In the genomic region with DNA sequence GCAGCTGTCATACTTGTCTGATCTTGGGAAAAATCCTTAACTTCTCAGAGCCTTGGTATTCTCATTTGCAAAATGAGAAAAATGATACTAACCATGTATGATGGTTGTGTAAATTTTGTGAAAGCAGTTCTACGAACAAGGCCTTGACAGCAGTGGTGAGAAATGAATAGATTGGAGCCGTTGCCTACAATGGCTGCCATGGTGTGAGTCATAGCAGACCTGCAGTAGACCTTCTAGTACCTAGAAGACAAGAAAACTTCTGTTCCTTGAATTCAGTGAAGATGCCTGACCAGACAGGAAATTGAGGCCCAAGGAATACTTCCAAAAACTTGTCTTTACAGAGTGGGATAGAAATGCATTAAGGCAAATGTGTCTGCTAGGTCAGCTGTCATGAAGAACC, we compare ENCODE assay signal across 1 cellular context.
TF ChIP-seq lines count a peak whose summit lies in the region.

No MANE protein-coding gene starts in this region.

TF ChIP-seq in K562, 482 proteins besides CTCF, POLR2A, EP300 and RAD21 (continued from another document):
- no peak for TF ChIP-seq ZNF407 (IDR thresholded peaks at IDR 0.05; ENCODE audit: low read depth)
- no peak for TF ChIP-seq HNRNPK (IDR thresholded peaks at IDR 0.05; ENCODE audit: low read depth, low read length, poor library complexity, severe bottlenecking)
- no peak for TF ChIP-seq SAFB2 (IDR thresholded peaks at IDR 0.05; ENCODE audit: borderline replicate concordance, low read depth, low read length, severe bottlenecking)
- no peak for TF ChIP-seq ZNF347 (CRISPR knock-in tag; IDR thresholded peaks at IDR 0.05; ENCODE audit: low read depth)
- TF ChIP-seq RUNX1 (IDR thresholded peaks at IDR 0.05; ENCODE audit: low read depth) = no peak
- TF ChIP-seq, protein P1, sequence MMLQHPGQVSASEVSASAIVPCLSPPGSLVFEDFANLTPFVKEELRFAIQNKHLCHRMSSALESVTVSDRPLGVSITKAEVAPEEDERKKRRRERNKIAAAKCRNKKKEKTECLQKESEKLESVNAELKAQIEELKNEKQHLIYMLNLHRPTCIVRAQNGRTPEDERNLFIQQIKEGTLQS (IDR thresholded peaks at IDR 0.05) = 0 out of 2 replicates have a peak, but pooled peaks have one; percentile 10
- TF ChIP-seq, protein P1 (CRISPR knock-in tag; conservative IDR thresholded peaks at IDR 0.05) = no peak
- TF ChIP-seq YY1 (IDR thresholded peaks at IDR 0.05; ENCODE audit: borderline replicate concordance in 1 of 3, control insufficient read depth in 1 of 3, extremely low read depth in 1 of 3, insufficient read depth in 3 of 3, insufficient read length in 1 of 3, insufficient replicate concordance in 2 of 3, low read depth in 1 of 3, low read length in 2 of 3) = peak in 1 of 3 experiments; percentile 56
- peak; percentile 43; the same call in 1 of the 2 replicates for TF ChIP-seq JUND (IDR thresholded peaks at IDR 0.05; ENCODE audit: borderline replicate concordance, low read depth, low read length)
- TF ChIP-seq JUND (tag; IDR thresholded peaks at IDR 0.05; ENCODE audit: borderline replicate concordance, low read depth, low read length) = no peak
- TF ChIP-seq TEAD2 (tag; IDR thresholded peaks at IDR 0.05) = no peak
- TF ChIP-seq, protein P2, sequence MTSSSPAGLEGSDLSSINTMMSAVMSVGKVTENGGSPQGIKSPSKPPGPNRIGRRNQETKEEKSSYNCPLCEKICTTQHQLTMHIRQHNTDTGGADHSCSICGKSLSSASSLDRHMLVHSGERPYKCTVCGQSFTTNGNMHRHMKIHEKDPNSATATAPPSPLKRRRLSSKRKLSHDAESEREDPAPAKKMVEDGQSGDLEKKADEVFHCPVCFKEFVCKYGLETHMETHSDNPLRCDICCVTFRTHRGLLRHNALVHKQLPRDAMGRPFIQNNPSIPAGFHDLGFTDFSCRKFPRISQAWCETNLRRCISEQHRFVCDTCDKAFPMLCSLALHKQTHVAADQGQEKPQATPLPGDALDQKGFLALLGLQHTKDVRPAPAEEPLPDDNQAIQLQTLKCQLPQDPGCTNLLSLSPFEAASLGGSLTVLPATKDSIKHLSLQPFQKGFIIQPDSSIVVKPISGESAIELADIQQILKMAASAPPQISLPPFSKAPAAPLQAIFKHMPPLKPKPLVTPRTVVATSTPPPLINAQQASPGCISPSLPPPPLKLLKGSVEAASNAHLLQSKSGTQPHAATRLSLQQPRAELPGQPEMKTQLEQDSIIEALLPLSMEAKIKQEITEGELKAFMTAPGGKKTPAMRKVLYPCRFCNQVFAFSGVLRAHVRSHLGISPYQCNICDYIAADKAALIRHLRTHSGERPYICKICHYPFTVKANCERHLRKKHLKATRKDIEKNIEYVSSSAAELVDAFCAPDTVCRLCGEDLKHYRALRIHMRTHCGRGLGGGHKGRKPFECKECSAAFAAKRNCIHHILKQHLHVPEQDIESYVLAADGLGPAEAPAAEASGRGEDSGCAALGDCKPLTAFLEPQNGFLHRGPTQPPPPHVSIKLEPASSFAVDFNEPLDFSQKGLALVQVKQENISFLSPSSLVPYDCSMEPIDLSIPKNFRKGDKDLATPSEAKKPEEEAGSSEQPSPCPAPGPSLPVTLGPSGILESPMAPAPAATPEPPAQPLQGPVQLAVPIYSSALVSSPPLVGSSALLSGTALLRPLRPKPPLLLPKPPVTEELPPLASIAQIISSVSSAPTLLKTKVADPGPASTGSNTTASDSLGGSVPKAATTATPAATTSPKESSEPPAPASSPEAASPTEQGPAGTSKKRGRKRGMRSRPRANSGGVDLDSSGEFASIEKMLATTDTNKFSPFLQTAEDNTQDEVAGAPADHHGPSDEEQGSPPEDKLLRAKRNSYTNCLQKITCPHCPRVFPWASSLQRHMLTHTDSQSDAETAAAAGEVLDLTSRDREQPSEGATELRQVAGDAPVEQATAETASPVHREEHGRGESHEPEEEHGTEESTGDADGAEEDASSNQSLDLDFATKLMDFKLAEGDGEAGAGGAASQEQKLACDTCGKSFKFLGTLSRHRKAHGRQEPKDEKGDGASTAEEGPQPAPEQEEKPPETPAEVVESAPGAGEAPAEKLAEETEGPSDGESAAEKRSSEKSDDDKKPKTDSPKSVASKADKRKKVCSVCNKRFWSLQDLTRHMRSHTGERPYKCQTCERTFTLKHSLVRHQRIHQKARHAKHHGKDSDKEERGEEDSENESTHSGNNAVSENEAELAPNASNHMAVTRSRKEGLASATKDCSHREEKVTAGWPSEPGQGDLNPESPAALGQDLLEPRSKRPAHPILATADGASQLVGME (CRISPR knock-in tag; IDR thresholded peaks at IDR 0.05) = no peak
- TF ChIP-seq, protein P3, sequence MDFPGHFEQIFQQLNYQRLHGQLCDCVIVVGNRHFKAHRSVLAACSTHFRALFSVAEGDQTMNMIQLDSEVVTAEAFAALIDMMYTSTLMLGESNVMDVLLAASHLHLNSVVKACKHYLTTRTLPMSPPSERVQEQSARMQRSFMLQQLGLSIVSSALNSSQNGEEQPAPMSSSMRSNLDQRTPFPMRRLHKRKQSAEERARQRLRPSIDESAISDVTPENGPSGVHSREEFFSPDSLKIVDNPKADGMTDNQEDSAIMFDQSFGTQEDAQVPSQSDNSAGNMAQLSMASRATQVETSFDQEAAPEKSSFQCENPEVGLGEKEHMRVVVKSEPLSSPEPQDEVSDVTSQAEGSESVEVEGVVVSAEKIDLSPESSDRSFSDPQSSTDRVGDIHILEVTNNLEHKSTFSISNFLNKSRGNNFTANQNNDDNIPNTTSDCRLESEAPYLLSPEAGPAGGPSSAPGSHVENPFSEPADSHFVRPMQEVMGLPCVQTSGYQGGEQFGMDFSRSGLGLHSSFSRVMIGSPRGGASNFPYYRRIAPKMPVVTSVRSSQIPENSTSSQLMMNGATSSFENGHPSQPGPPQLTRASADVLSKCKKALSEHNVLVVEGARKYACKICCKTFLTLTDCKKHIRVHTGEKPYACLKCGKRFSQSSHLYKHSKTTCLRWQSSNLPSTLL (IDR thresholded peaks at IDR 0.05) = no peak
- TF ChIP-seq PATZ1 (CRISPR knock-in tag; IDR thresholded peaks at IDR 0.05; ENCODE audit: borderline replicate concordance) = no peak
- no peak for TF ChIP-seq LCOR (CRISPR knock-in tag; IDR thresholded peaks at IDR 0.05)
- no peak for TF ChIP-seq SETDB1 (IDR thresholded peaks at IDR 0.05; ENCODE audit: low read length)
- TF ChIP-seq ZNF764 (CRISPR knock-in tag; IDR thresholded peaks at IDR 0.05; ENCODE audit: low read depth) = no peak
- TF ChIP-seq SMARCB1 (IDR thresholded peaks at IDR 0.05; ENCODE audit: insufficient read length, low read depth) = no peak
- no peak for TF ChIP-seq CBX8 (IDR thresholded peaks at IDR 0.05; ENCODE audit: borderline replicate concordance, extremely low read depth, low read depth, low read length, poor library complexity, severe bottlenecking)
- TF ChIP-seq CREB5 (CRISPR knock-in tag; IDR thresholded peaks at IDR 0.05) = no peak
- no peak for TF ChIP-seq SRSF3 (IDR thresholded peaks at IDR 0.05; ENCODE audit: insufficient read depth, low read length)
- TF ChIP-seq TAL1 (IDR thresholded peaks at IDR 0.05) = no peak
- TF ChIP-seq, protein P4, sequence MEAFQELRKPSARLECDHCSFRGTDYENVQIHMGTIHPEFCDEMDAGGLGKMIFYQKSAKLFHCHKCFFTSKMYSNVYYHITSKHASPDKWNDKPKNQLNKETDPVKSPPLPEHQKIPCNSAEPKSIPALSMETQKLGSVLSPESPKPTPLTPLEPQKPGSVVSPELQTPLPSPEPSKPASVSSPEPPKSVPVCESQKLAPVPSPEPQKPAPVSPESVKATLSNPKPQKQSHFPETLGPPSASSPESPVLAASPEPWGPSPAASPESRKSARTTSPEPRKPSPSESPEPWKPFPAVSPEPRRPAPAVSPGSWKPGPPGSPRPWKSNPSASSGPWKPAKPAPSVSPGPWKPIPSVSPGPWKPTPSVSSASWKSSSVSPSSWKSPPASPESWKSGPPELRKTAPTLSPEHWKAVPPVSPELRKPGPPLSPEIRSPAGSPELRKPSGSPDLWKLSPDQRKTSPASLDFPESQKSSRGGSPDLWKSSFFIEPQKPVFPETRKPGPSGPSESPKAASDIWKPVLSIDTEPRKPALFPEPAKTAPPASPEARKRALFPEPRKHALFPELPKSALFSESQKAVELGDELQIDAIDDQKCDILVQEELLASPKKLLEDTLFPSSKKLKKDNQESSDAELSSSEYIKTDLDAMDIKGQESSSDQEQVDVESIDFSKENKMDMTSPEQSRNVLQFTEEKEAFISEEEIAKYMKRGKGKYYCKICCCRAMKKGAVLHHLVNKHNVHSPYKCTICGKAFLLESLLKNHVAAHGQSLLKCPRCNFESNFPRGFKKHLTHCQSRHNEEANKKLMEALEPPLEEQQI (IDR thresholded peaks at IDR 0.05) = no peak
